ENCODE assay signal across 8 cellular contexts in the genomic region with DNA sequence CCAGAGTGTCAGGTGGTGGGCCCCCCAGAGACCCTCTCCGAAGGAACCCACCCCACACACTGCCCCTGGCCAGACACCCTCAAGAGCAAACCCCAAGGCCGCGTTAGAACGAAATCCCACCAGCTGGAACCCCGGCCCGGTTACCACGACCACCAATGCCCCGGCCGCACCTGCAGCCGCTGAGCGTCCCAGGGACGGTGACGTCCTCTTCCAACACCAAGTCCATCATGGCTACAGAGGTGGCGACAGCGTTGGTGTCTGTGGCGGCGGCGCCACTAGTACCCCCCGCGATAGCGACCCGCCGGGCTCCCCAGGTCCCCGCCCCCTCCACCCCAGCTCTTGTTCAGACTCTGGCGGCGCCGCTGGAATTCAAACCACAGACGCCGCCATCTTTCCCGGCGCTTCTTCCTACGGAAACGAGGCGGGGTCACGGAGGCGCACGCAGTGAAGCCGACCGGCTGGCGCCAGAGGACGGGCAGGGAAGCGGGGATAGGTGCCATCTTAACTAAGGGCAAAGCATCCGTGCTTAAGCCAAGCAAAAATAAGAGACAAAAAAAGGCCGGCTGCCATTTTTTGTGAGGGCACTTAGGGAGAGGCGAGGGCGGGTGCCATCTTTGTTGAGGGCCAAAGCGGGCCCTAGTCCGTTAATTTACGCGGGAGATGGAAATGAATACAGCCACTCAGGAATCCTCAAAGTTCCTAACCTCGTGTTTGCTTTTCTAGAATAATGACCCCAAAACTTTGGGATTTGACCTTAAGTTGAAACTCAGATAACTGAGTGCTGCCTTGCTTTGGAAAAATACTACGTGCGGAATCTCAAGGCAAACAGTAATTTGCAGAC. TPM values are rescaled to one million over a fixed set of nuclear protein-coding genes. Genes with fewer than 3 reads are reported as not detected.
A peak's percentile ranks its signal among the peaks of the same experiment; 100 is the strongest.
DNase-seq lines count a peak whose midpoint lies in the region; ATAC-seq and TF ChIP-seq lines count a peak whose summit lies in the region.

A gene (minus strand): TSS at position 418 of the 841 bp plus-strand sequence. CDS start 189 bp downstream, at position 229.

- H3K4me3 ChIP-seq in prostate gland (peak within 1 kb of the TSS; percentile 76 to 77), urinary bladder (ENCODE audit: low read depth, low read length) (peak within 1 kb of the TSS; percentile 90)

- H3K9me3 ChIP-seq in prostate gland: no peaks in the 10 kb centered on the region

- H3K27me3 ChIP-seq in prostate gland (replicated peaks; ENCODE audit: insufficient read depth): no peaks in the 10 kb centered on the region

- DNase-seq in NCI-H187 (lab: John Stamatoyannopoulos, UW) (peak; percentile 68 to 82), T-helper 2 cell (peak; percentile 82 to 99 (median 90)), left ventricle myocardium superior (peak; percentile 96), prostate gland (ENCODE audit: low spot score) (peak; percentile 95)

- peaks cover 7% of the 10 kb centered on the region for H3K4me1 ChIP-seq in prostate gland (replicated peaks)
- no peaks in the 10 kb centered on the region for H3K4me1 ChIP-seq in urinary bladder (ENCODE audit: insufficient read depth)

- intact Hi-C loops in left ventricle myocardium superior (cut with micrococcal nuclease) (no loop called here), prostate gland (cut with DNase I) (no loop called here)

- H3K36me3 ChIP-seq in prostate gland (no peaks in the 10 kb centered on the region), urinary bladder (ENCODE audit: insufficient read depth) (no peaks in the 10 kb centered on the region)

- no peak for TF ChIP-seq CTCF in prostate gland (IDR thresholded peaks at IDR 0.05)

- no peak for TF ChIP-seq POLR2A in prostate gland (IDR thresholded peaks at IDR 0.05)

- 4% methylated on average over 49 of the region's 53 CpGs for WGBS in prostate gland
- WGBS in urinary bladder: 4% methylated on average over 53 of the region's 53 CpGs

- ATAC-seq in GM18498 (IDR thresholded peaks at IDR 0.05; ENCODE audit: unreplicated experiment): peak; percentile 94
- peak; percentile 89 for ATAC-seq in HG02938 (IDR thresholded peaks at IDR 0.05; ENCODE audit: unreplicated experiment)
- peak; percentile 99 for ATAC-seq in left ventricle myocardium superior

- H3K27ac ChIP-seq in angular gyrus (ENCODE audit: low read depth, low read length) (peak within 1 kb of the TSS; percentile 79), prostate gland (peak within 1 kb of the TSS; percentile 60 to 63), urinary bladder (ENCODE audit: low read depth) (no peak within 1 kb of the TSS)

RNA-seq across cellular contexts. Expression of the gene that starts here (rescaled TPM):
- total RNA-seq in left ventricle myocardium superior: 83.6 TPM
- total RNA-seq in prostate gland: 10 to 100 TPM; 48.6 to 54.1 TPM
- 31.9 TPM for total RNA-seq in urinary bladder
- 27.5 TPM for polyA plus RNA-seq in urinary bladder
